Comparison of ENCODE assay signal across 14 cellular contexts in genomic region chr5:176132471-176133288, GRCh38.
DNase-seq lines count a peak whose midpoint lies in the region; ATAC-seq and TF ChIP-seq lines count a peak whose summit lies in the region.
"Had no signal": no experiment of that assay in that cellular context is flagged by ENCODE, and none has a peak within 500 bp of the region (broad histone marks: within the 10 kb centered on the region; RNA-seq: fewer than 3 reads in every experiment).

No MANE protein-coding gene starts in this region.

- H3K9me3 ChIP-seq in heart right ventricle (peaks cover 0 to 3% (median 0%) of the 10 kb centered on the region in 11 donors), upper lobe of right lung (no peaks in the 10 kb centered on the region), GM23248 (ENCODE audit: low read depth) (no peaks in the 10 kb centered on the region)
- H3K9me3 ChIP-seq: HAP-1, lower lobe of right lung had no signal

- ATAC-seq in left cardiac atrium (peak; percentile 30 to 53), heart right ventricle (no peak), memory B cell (ENCODE audit: low read depth) (no peak), upper lobe of right lung (peak; percentile 52), GM21515 (IDR thresholded peaks at IDR 0.05; ENCODE audit: unreplicated experiment) (no peak)

- TF ChIP-seq CTCF in heart right ventricle (IDR thresholded peaks at IDR 0.05) (no peak), MCF 10A (IDR thresholded peaks at IDR 0.05; ENCODE audit: unreplicated experiment) (no peak), upper lobe of right lung (IDR thresholded peaks at IDR 0.05) (no peak)

- CTCF ChIA-PET in MCF 10A (lab: Yijun Ruan, JAX) = interaction anchor here (0.6 to 1.1 kb wide), 4 partner anchors 12 to 403 kb away, joined by 3 to 4 read pairs (median 3); no protein-coding TSS in a partner anchor

- no peaks in the 10 kb centered on the region for H3K36me3 ChIP-seq in heart right ventricle
- H3K36me3 ChIP-seq in upper lobe of right lung = no peaks in the 10 kb centered on the region
- no peaks in the 10 kb centered on the region for H3K36me3 ChIP-seq in GM23248 (ENCODE audit: low read depth)
- H3K36me3 ChIP-seq: HAP-1, lower lobe of right lung had no signal

- no peak overlapping the region for H2AFZ ChIP-seq in GM23248

- no TSS peak for BruUV-seq in MCF 10A (replicated peaks; lab: Mats Ljungman, UMichigan)

- WGBS in heart right ventricle, 2 donors = 50 to 51% methylated on average over 28 to 29 of the region's 29 CpGs
- 35 to 56% methylated on average over 14 to 29 of the region's 29 CpGs for WGBS in GM23248 (ENCODE audit: low coverage in 1 of 2, low lambda C conversion rate in 2 of 2, missing lambda C conversion rate in 2 of 2), 2 experiments

- no peak overlapping the region for H3K9ac ChIP-seq in GM23248

- H3K4me1 ChIP-seq in heart right ventricle (peaks cover 0 to 7% (median 0%) of the 10 kb centered on the region in 9 donors), upper lobe of right lung (no peaks in the 10 kb centered on the region), GM23248 (ENCODE audit: insufficient read depth) (no peaks in the 10 kb centered on the region)
- H3K4me1 ChIP-seq: HAP-1, lower lobe of right lung had no signal

- H3K9me3 Mint-ChIP-seq in MCF 10A (ENCODE audit: unreplicated experiment) (no peaks in the 10 kb centered on the region), memory B cell (no peaks in the 10 kb centered on the region)

- peaks cover 0 to 52% (median 43%) of the 10 kb centered on the region in 7 donors for H3K27me3 ChIP-seq in heart right ventricle
- H3K27me3 ChIP-seq in upper lobe of right lung = peaks cover 25% of the 10 kb centered on the region
- peaks cover 42% of the 10 kb centered on the region for H3K27me3 ChIP-seq in GM23248 (replicated peaks; ENCODE audit: insufficient read depth)

- H3K27me3 Mint-ChIP-seq in MCF 10A (ENCODE audit: insufficient read depth, unreplicated experiment) = no peaks in the 10 kb centered on the region
- peaks cover 31% of the 10 kb centered on the region for H3K27me3 Mint-ChIP-seq in memory B cell

- H3K36me3 Mint-ChIP-seq in MCF 10A (ENCODE audit: insufficient read depth, unreplicated experiment) (no peaks in the 10 kb centered on the region), memory B cell (no peaks in the 10 kb centered on the region)

- H3K79me2 ChIP-seq in GM23248 (ENCODE audit: insufficient read depth) = no peaks in the 10 kb centered on the region

- no peak overlapping the region for H3K4me2 ChIP-seq in GM23248 (ENCODE audit: unreplicated experiment)

- no peaks in the 10 kb centered on the region for H3K9me2 ChIP-seq in GM23248 (ENCODE audit: insufficient read depth)

- H3K4me1 Mint-ChIP-seq in MCF 10A (ENCODE audit: insufficient read depth, unreplicated experiment) (no peaks in the 10 kb centered on the region), memory B cell (peaks cover 14% of the 10 kb centered on the region)

- H3K27ac ChIP-seq in heart right ventricle = no peak overlapping the region
- no peak overlapping the region for H3K27ac ChIP-seq in upper lobe of right lung
- no peak overlapping the region for H3K27ac ChIP-seq in GM23248
- H3K27ac ChIP-seq: lower lobe of right lung had no signal

- H3K4me3 ChIP-seq in heart right ventricle (no peak overlapping the region), upper lobe of right lung (no peak overlapping the region), GM23248 (no peak overlapping the region)
- H3K4me3 ChIP-seq: HAP-1 had no signal

- peak overlapping the region; percentile 34 for H3K4me3 Mint-ChIP-seq in MCF 10A (ENCODE audit: unreplicated experiment)
- H3K4me3 Mint-ChIP-seq in memory B cell = peak overlapping the region; percentile 14

- DNase-seq in left cardiac atrium (no peak), heart right ventricle (no peak), MCF 10A (ENCODE audit: unreplicated experiment) (no peak), memory B cell (ENCODE audit: low spot score in 2 of 2) (no peak), upper lobe of right lung (no peak), NCI-H2171 treated with DMSO at 0.1 percent for 48 hours (lab: John Stamatoyannopoulos, UW) (no peak), GM23248 (no peak)
- DNase-seq: amniotic stem cell, foreskin fibroblast, lower lobe of right lung, NCI-H1092 treated with DMSO at 0.1 percent for 48 hours, NCI-H446 treated with DMSO at 0.1 percent for 48 hours had no signal

- POLR2A ChIA-PET in MCF 10A (lab: Yijun Ruan, JAX) = no interaction called here

- H3K27ac Mint-ChIP-seq in MCF 10A (ENCODE audit: low read depth, unreplicated experiment) = no peak overlapping the region
- H3K27ac Mint-ChIP-seq in memory B cell = no peak overlapping the region

- no peaks in the 10 kb centered on the region for H3F3A ChIP-seq in GM23248 (ENCODE audit: insufficient read depth)

- in situ Hi-C loops in GM23248 (cut with MboI) = no loop called here

- intact Hi-C loops in left cardiac atrium (cut with DNase I) = no loop called here
- intact Hi-C loops in heart right ventricle (cut with DNase I) = no loop called here
- intact Hi-C loops in MCF 10A (cut with micrococcal nuclease) = no loop called here
- intact Hi-C loops in upper lobe of right lung (cut with DNase I) = no loop called here

- H4K20me1 ChIP-seq in GM23248 (ENCODE audit: insufficient read depth) = no peaks in the 10 kb centered on the region

Comparison
In these comparisons a context has a peak if more than half of its experiments do, and no peak if none do; other contexts are left out.
1. ATAC-seq: peak in left cardiac atrium (2 of 2) and upper lobe of right lung (single experiment); none in heart right ventricle (0 of 8), memory B cell (single experiment) and GM21515 (single experiment).